25 cellular contexts compared by ENCODE assay signal in genomic region chrX:43646800-43647199, GRCh38. TPM values are rescaled to one million over a fixed set of nuclear protein-coding genes. Genes with fewer than 3 reads are reported as not detected.
"Had no signal": no experiment of that assay in that cellular context is flagged by ENCODE, and none has a peak within 500 bp of the region (broad histone marks: within the 10 kb centered on the region; RNA-seq: fewer than 3 reads in every experiment).

No MANE protein-coding gene starts in this region.

- H3K4me3 ChIP-seq: body of pancreas, breast epithelium, K562, MG63, SJCRH30, SK-N-MC had no signal

- H3K27me3 ChIP-seq: body of pancreas, MG63, SJCRH30 had no signal

- H3K4me1 ChIP-seq: body of pancreas, breast epithelium, SJCRH30 had no signal

- H3K9me3 ChIP-seq: body of pancreas, breast epithelium, MG63, SJCRH30 had no signal

- H3K27ac ChIP-seq: body of pancreas, breast epithelium, SJCRH30, SK-N-MC had no signal

- DNase-seq: activated CD4-positive, alpha-beta T cell treated with anti-CD3 and anti-CD28 coated beads, Interleukin-2, amount 10 ng/mL, durations not matched to agents 24 days and 14 days; activated CD4-positive, alpha-beta T cell treated with anti-CD3 and anti-CD28 coated beads, Interleukin-2, amount 50 U/mL, for 4 hours; activated CD8-positive, alpha-beta T cell treated with anti-CD3 and anti-CD28 coated beads, Interleukin-2, amount 10 ng/mL, durations not matched to agents 7 days and 5 days; activated gamma-delta T cell; activated naive CD4-positive, alpha-beta T cell treated with Interleukin-2 at 50 U/mL for 16 hours; activated naive CD8-positive, alpha-beta T cell treated with anti-CD3 and anti-CD28 coated beads, Interleukin-2, amount 10 ng/mL, durations not matched to agents 7 days and 5 days; activated T-cell treated with anti-CD3 and anti-CD28 coated beads, Interleukin-2, amount 50 U/mL, for 24 hours; amygdala; body of pancreas; Karpas-422; MG63; MV-4-11; NCI-H1092; NCI-H1436 treated with DMSO at 0.1 percent for 48 hours; NCI-H1694 treated with DMSO at 0.1 percent for 48 hours; NCI-H2029; NCI-H345; NCI-H524 treated with DMSO at 0.1 percent for 48 hours; SHP77; SJCRH30 had no signal

- FAIRE-seq: K562, TTC549 had no signal

- ATAC-seq: activated CD8-positive, alpha-beta T cell treated with anti-CD3 and anti-CD28 coated beads, Interleukin-2, amount 10 ng/mL, durations not matched to agents 7 days and 5 days; body of pancreas; K562; Panc1 had no signal

- H3K36me3 ChIP-seq: breast epithelium, MG63, SJCRH30 had no signal

RNA-seq across cellular contexts. Expression of gene MAOA, which starts 9.3 kb away (rescaled TPM):
- total RNA-seq: activated CD8-positive, alpha-beta T cell treated with anti-CD3 and anti-CD28 coated beads, Interleukin-2, amount 10 ng/mL, durations not matched to agents 7 days and 5 days had no signal
